In genomic region chr2:17538844-17539554, GRCh38 we compare ENCODE assay signal across 9 cellular contexts. TPM values are rescaled to one million over a fixed set of nuclear protein-coding genes. Genes with fewer than 3 reads are reported as not detected.
A peak's percentile ranks its signal among the peaks of the same experiment; 100 is the strongest.
DNase-seq lines count a peak whose midpoint lies in the region; ATAC-seq, FAIRE-seq and TF ChIP-seq lines count a peak whose summit lies in the region.
"Had no signal": no experiment of that assay in that cellular context is flagged by ENCODE, and none has a peak within 500 bp of the region (broad histone marks: within the 10 kb centered on the region; RNA-seq: fewer than 3 reads in every experiment).

No MANE protein-coding gene starts in this region.

- H3K9ac ChIP-seq in MM.1S (ENCODE audit: low read length) (peak overlapping the region; percentile 3; the same call in 1 of the 2 replicates), K562 (ENCODE audit: insufficient read depth in 1 of 2, low read depth in 2 of 2, low read length in 2 of 2) (peak overlapping the region in 1 of 2 experiments; percentile 43; a peak in 1 of 4 replicates)

- H3K27me3 ChIP-seq in MM.1S (replicated peaks; ENCODE audit: insufficient read depth, low read length) (0 out of 2 replicates have a peak, but pooled peaks cover 10% of the 10 kb centered on the region), K562 (ENCODE audit: control insufficient read depth in 2 of 2, insufficient read depth in 2 of 2, low read length in 2 of 2) (peaks cover 34 to 41% of the 10 kb centered on the region in 2 experiments), spleen (replicated peaks in 1 of 7) (peaks cover 0 to 93% (median 68%) of the 10 kb centered on the region in 7 donors)

- in situ Hi-C loops in K562 (cut with MboI): no loop called here

- peaks cover 65% of the 10 kb centered on the region for H3K27me3 Mint-ChIP-seq in activated T-cell treated with anti-CD3 and anti-CD28 coated beads, Interleukin-2, amount 50 U/mL, for 24 hours

- no peak for TF ChIP-seq RAD21 in K562 (CRISPR knock-in tag; conservative IDR thresholded peaks at IDR 0.05 in 1 of 2, IDR thresholded peaks at IDR 0.05 in 1 of 2)

- peaks cover 5% of the 10 kb centered on the region for H3K4me1 Mint-ChIP-seq in activated T-cell treated with anti-CD3 and anti-CD28 coated beads, Interleukin-2, amount 50 U/mL, for 24 hours (ENCODE audit: low read depth)

- no TSS peak for BruUV-seq in K562 (replicated peaks; lab: Mats Ljungman, UMichigan)

- peak; percentile 81 for DNase-seq in COLO668 (lab: John Stamatoyannopoulos, UW; ENCODE audit: unreplicated experiment)
- peak; percentile 59 for DNase-seq in MM.1S
- peak; percentile 42 to 60 (median 48) for DNase-seq in K562 (ENCODE audit: extremely low read depth in 1 of 4, low spot score in 3 of 4)
- no peak for DNase-seq in spleen
- no peak for DNase-seq in stimulated activated naive CD4-positive, alpha-beta T cell treated with Interleukin-2 at 50 U/mL for 16 hours (lab: John Stamatoyannopoulos, UW)
- no peak for DNase-seq in activated T-cell treated with anti-CD3 and anti-CD28 coated beads, Interleukin-2, amount 50 U/mL, for 24 hours
- DNase-seq: naive B cell had no signal

- H3K9me1 ChIP-seq in K562 (ENCODE audit: control insufficient read depth, insufficient read depth, low read length): no peaks in the 10 kb centered on the region

- no peaks in the 10 kb centered on the region for H3K9me2 ChIP-seq in MM.1S (replicated peaks; ENCODE audit: insufficient read depth, low read length)

- H4K20me1 ChIP-seq in MM.1S (ENCODE audit: insufficient read depth, low read length) (no peaks in the 10 kb centered on the region), K562 (replicated peaks; ENCODE audit: control insufficient read depth, insufficient read depth, low read length) (no peaks in the 10 kb centered on the region)

- CTCF ChIA-PET in K562 (lab: Yijun Ruan, JAX; ENCODE audit: low intra/inter-chr PET ratio): no interaction called here

- H3K79me2 ChIP-seq in MM.1S (ENCODE audit: low read length): no peaks in the 10 kb centered on the region
- no peaks in the 10 kb centered on the region for H3K79me2 ChIP-seq in K562 (ENCODE audit: control insufficient read depth, insufficient read depth, low read length)

- 0 out of 2 replicates have a peak, but pooled peaks cover 4% of the 10 kb centered on the region for H3K4me1 ChIP-seq in MM.1S (ENCODE audit: low read length)
- peaks cover 0 to 17% of the 10 kb centered on the region in 2 experiments; a peak in 3 of 5 replicates for H3K4me1 ChIP-seq in K562 (replicated peaks in 1 of 2; ENCODE audit: control insufficient read depth in 2 of 2, insufficient read depth in 2 of 2, low read length in 2 of 2)
- H3K4me1 ChIP-seq in spleen: peaks cover 5 to 32% (median 29%) of the 10 kb centered on the region in 6 donors

- H3K27ac Mint-ChIP-seq in activated T-cell treated with anti-CD3 and anti-CD28 coated beads, Interleukin-2, amount 50 U/mL, for 24 hours: no peak overlapping the region
- H3K27ac Mint-ChIP-seq: naive B cell had no signal

- peak overlapping the region; percentile 65 for H3K4me3 ChIP-seq in MM.1S (ENCODE audit: low read length)
- peak overlapping the region; percentile 21; the same call in 1 of the 2 replicates for H3K4me3 ChIP-seq in K562
- peak overlapping the region; percentile 49 for H3K4me3 ChIP-seq in iPS-18c (ENCODE audit: insufficient read depth, low read depth, low read length)
- peak overlapping the region; percentile 20 to 63 (median 36) for H3K4me3 ChIP-seq in spleen

- H3K36me3 ChIP-seq in MM.1S (replicated peaks; ENCODE audit: insufficient read depth, low read length): no peaks in the 10 kb centered on the region
- no peaks in the 10 kb centered on the region for H3K36me3 ChIP-seq in K562 (ENCODE audit: control insufficient read depth, insufficient read depth, low read length)
- no peaks in the 10 kb centered on the region for H3K36me3 ChIP-seq in spleen

- peak; percentile 46 for ATAC-seq in GM21381 (IDR thresholded peaks at IDR 0.05; ENCODE audit: unreplicated experiment)
- ATAC-seq in K562: peak; percentile 91

- intact Hi-C loops in K562 (cut with micrococcal nuclease) (no loop called here), spleen (cut with DNase I; ENCODE audit: low total_unique reads) (no loop called here)

- H3K4me2 ChIP-seq in MM.1S (ENCODE audit: low read depth, low read length) (peak overlapping the region; percentile 77), K562 (ENCODE audit: insufficient read depth, low read length) (peak overlapping the region; percentile 44)

- 2% methylated on average over 44 of the region's 52 CpGs for WGBS in K562 (ENCODE audit: insufficient coverage, low coverage, missing lambda C conversion rate)
- 2 to 5% (median 2%) methylated on average over 25 to 52 of the region's 52 CpGs for WGBS in spleen, 5 donors

- POLR2A ChIA-PET in K562 (lab: Yijun Ruan, JAX): interaction anchor here (1.1 kb wide), 1 partner anchor 12 kb away, joined by 4 read pairs; no protein-coding TSS in a partner anchor

- no peak for TF ChIP-seq POLR2A in K562 (conservative IDR thresholded peaks at IDR 0.05)
- no peak for TF ChIP-seq POLR2A in spleen (IDR thresholded peaks at IDR 0.05)

- no peak for TF ChIP-seq EP300 in K562 (IDR thresholded peaks at IDR 0.05; ENCODE audit: low read length)

- peak overlapping the region; percentile 72 for H2AFZ ChIP-seq in MM.1S (ENCODE audit: low read length)
- H2AFZ ChIP-seq in K562 (ENCODE audit: low read depth, low read length): peak overlapping the region; percentile 38; the same call in 1 of the 2 replicates

- H3K9me3 Mint-ChIP-seq in activated T-cell treated with anti-CD3 and anti-CD28 coated beads, Interleukin-2, amount 50 U/mL, for 24 hours: no peaks in the 10 kb centered on the region

- no peaks in the 10 kb centered on the region for H3K9me3 ChIP-seq in MM.1S (replicated peaks; ENCODE audit: insufficient read depth, low read length)
- H3K9me3 ChIP-seq in K562 (replicated peaks; ENCODE audit: control insufficient read depth, insufficient read depth, low read depth, low read length): no peaks in the 10 kb centered on the region
- H3K9me3 ChIP-seq in iPS-18c (ENCODE audit: control insufficient read depth, insufficient read depth, low read length): no peaks in the 10 kb centered on the region
- H3K9me3 ChIP-seq in spleen: no peaks in the 10 kb centered on the region

- no peaks in the 10 kb centered on the region for H3F3A ChIP-seq in MM.1S (ENCODE audit: insufficient read depth, low read length)

- no peak overlapping the region for H3K4me3 Mint-ChIP-seq in activated T-cell treated with anti-CD3 and anti-CD28 coated beads, Interleukin-2, amount 50 U/mL, for 24 hours

- TF ChIP-seq CTCF in MM.1S (IDR thresholded peaks at IDR 0.05; ENCODE audit: low read length) (no peak), K562 (IDR thresholded peaks at IDR 0.05 in 2 of 3, conservative IDR thresholded peaks at IDR 0.05 in 1 of 3; ENCODE audit: insufficient read depth in 2 of 3, low read depth in 1 of 3, low read length in 3 of 3) (no peak), spleen (IDR thresholded peaks at IDR 0.05 in 8 of 11, conservative IDR thresholded peaks at IDR 0.05 in 3 of 11) (no peak)

- no peak for FAIRE-seq in K562 (lab: Jason Lieb, UNC)

- H3K27ac ChIP-seq in MM.1S (ENCODE audit: low read length) (no peak overlapping the region), K562 (ENCODE audit: extremely low read depth, low read depth, low read length) (no peak overlapping the region), spleen (peak overlapping the region in 3 of 8 donors; percentile 32 to 46 (median 40))

- H3K36me3 Mint-ChIP-seq in activated T-cell treated with anti-CD3 and anti-CD28 coated beads, Interleukin-2, amount 50 U/mL, for 24 hours (ENCODE audit: low read depth): no peaks in the 10 kb centered on the region
- H3K36me3 Mint-ChIP-seq: naive B cell had no signal

RNA-seq across cellular contexts. Expression of gene VSNL1, which starts 1.5 kb away (rescaled TPM):
- not detected in 2 replicates for total RNA-seq in K562 (2011; cell fraction: chromatin; rRNA removed; ENCODE audit: low replicate concordance)
- not detected in 2 replicates for total RNA-seq in K562 (2011; cell fraction: nucleolus; rRNA removed)
- total RNA-seq in K562 (2011; cell fraction: nucleoplasm; rRNA removed): not detected in 2 replicates
- not detected in 2 replicates for total RNA-seq in K562 (2014; rRNA removed)
- total RNA-seq in K562 (2014; rRNA removed; fragmentation: Illumina TruSeq; extraction: Trizol): not detected in 2 replicates
- not detected in 2 replicates for total RNA-seq in K562 (2015; rRNA removed; fragmentation: Illumina TruSeq; extraction: Trizol)
- not detected in 2 replicates for total RNA-seq in K562 (2021)
- polyA plus RNA-seq in K562 (2011; rRNA removed): 0.20 TPM in 1 of 2 replicates, not detected in the other
- polyA plus RNA-seq in K562 (2011; cell fraction: cytosol; rRNA removed): not detected in 2 replicates
- polyA plus RNA-seq in K562 (2011; cell fraction: nucleus; rRNA removed): not detected in 2 replicates
- 0.10 and 0.17 TPM in 2 replicates for polyA plus RNA-seq in K562 (2012)
- polyA plus RNA-seq in K562 (2014; fragmentation: Illumina TruSeq; extraction: Trizol): not detected in 2 replicates
- not detected for polyA plus RNA-seq in K562 (2014; fragmentation: Nextera tagmentation; extraction: Ambion mirVana)
- polyA plus RNA-seq in K562 (2014; rRNA removed): not detected in 2 replicates
- polyA minus RNA-seq in K562 (2011; rRNA and poly(A)+ RNA removed): not detected in 2 replicates
- not detected in 2 replicates for polyA minus RNA-seq in K562 (2011; cell fraction: cytosol; rRNA and poly(A)+ RNA removed)
- polyA minus RNA-seq in K562 (2011; cell fraction: nucleus; rRNA and poly(A)+ RNA removed): not detected in 2 replicates
- total RNA-seq in spleen: not detected
- under 1 TPM in 2 of 3 donors, not detected in 1; 0.06 to 0.16 TPM for polyA plus RNA-seq in spleen

RNA-seq across cellular contexts. Expression of gene RAD51AP2, which starts 20.8 kb away (rescaled TPM):
- total RNA-seq in K562 (2011; cell fraction: chromatin; rRNA removed; ENCODE audit: low replicate concordance): 0.11 and 0.12 TPM in 2 replicates
- 0.13 and 0.17 TPM in 2 replicates for total RNA-seq in K562 (2011; cell fraction: nucleolus; rRNA removed)
- 0.15 and 0.23 TPM in 2 replicates for total RNA-seq in K562 (2011; cell fraction: nucleoplasm; rRNA removed)
- total RNA-seq in K562 (2014; rRNA removed) (not detected in 2 replicates), K562 (2014; rRNA removed; fragmentation: Illumina TruSeq; extraction: Trizol) (0.03 and 0.04 TPM in 2 replicates), K562 (2015; rRNA removed; fragmentation: Illumina TruSeq; extraction: Trizol) (0.04 TPM in 1 of 2 replicates, not detected in the other), K562 (2021) (not detected in 2 replicates), spleen (not detected)
- polyA plus RNA-seq in K562 (2011; rRNA removed) (0.01 TPM in 1 of 2 replicates, not detected in the other), K562 (2014; fragmentation: Illumina TruSeq; extraction: Trizol) (not detected in 2 replicates), K562 (2014; fragmentation: Nextera tagmentation; extraction: Ambion mirVana) (under 1 TPM in 1 of 2 experiments, not detected in 1; 0.01 TPM), K562 (2014; rRNA removed) (not detected in 2 replicates), spleen (not detected)
- not detected in 2 replicates for polyA plus RNA-seq in K562 (2011; cell fraction: cytosol; rRNA removed)
- polyA plus RNA-seq in K562 (2011; cell fraction: nucleus; rRNA removed): 0.04 TPM in 1 of 2 replicates, not detected in the other
- not detected in 2 replicates for polyA plus RNA-seq in K562 (2012)
- 0.06 and 0.14 TPM in 2 replicates for polyA minus RNA-seq in K562 (2011; rRNA and poly(A)+ RNA removed)
- polyA minus RNA-seq in K562 (2011; cell fraction: cytosol; rRNA and poly(A)+ RNA removed): not detected in 2 replicates
- 0.13 and 0.44 TPM in 2 replicates for polyA minus RNA-seq in K562 (2011; cell fraction: nucleus; rRNA and poly(A)+ RNA removed)

Comparison
In these comparisons a context has a peak if more than half of its experiments do, and no peak if none do; other contexts are left out.
1. DNase-seq: peak in COLO668 (single experiment), MM.1S (single experiment) and K562 (4 of 4); none in spleen (single experiment), stimulated activated naive CD4-positive, alpha-beta T cell treated with Interleukin-2 at 50 U/mL for 16 hours (single experiment) and activated T-cell treated with anti-CD3 and anti-CD28 coated beads, Interleukin-2, amount 50 U/mL, for 24 hours (single experiment).
2. Peak in every context shown above with its lines, with median percentiles within 50 percentile points of each other: H3K4me3 ChIP-seq.